1 cellular context compared by ENCODE assay signal in the genomic region with DNA sequence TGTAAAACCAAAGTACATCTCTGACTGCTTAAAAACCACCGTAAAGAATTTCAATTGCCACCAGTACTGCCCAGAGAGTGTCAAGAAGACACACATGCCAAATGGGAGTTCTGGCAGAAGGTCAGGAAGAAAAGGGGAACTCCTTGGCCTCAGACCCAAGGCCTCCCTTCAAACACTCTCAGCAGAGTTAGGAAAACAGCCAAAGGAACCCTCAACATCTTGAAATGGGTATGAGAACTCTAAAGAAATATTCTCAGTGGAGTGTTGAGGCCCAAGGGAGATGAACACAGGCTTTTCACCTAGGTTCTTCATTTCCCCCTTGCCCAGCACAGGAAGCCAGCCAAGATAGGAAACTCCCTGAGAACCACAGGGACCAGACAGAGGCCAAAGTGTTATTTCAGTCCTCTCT.
A peak's percentile ranks its signal among the peaks of the same experiment; 100 is the strongest.
TF ChIP-seq lines count a peak whose summit lies in the region.

No MANE protein-coding gene starts in this region.

TF ChIP-seq in GM12878, 131 proteins besides CTCF, POLR2A, EP300 and RAD21 (continued from another document):
- TF ChIP-seq, protein P1, sequence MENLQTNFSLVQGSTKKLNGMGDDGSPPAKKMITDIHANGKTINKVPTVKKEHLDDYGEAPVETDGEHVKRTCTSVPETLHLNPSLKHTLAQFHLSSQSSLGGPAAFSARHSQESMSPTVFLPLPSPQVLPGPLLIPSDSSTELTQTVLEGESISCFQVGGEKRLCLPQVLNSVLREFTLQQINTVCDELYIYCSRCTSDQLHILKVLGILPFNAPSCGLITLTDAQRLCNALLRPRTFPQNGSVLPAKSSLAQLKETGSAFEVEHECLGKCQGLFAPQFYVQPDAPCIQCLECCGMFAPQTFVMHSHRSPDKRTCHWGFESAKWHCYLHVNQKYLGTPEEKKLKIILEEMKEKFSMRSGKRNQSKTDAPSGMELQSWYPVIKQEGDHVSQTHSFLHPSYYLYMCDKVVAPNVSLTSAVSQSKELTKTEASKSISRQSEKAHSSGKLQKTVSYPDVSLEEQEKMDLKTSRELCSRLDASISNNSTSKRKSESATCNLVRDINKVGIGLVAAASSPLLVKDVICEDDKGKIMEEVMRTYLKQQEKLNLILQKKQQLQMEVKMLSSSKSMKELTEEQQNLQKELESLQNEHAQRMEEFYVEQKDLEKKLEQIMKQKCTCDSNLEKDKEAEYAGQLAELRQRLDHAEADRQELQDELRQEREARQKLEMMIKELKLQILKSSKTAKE (IDR thresholded peaks at IDR 0.05; ENCODE audit: low read depth, poor library complexity, severe bottlenecking), result peak; percentile 45
- TF ChIP-seq IKZF1 (conservative IDR thresholded peaks at IDR 0.05) (peak; percentile 81), MTA2 (IDR thresholded peaks at IDR 0.05; ENCODE audit: low read depth) (peak; percentile 68; the same call in 1 of the 2 replicates), RELA (IDR thresholded peaks at IDR 0.05; ENCODE audit: borderline replicate concordance, partially characterized antibody) (peak; percentile 67), GATAD2B (conservative IDR thresholded peaks at IDR 0.05; ENCODE audit: low read depth) (peak; percentile 99), SMC3 (IDR thresholded peaks at IDR 0.05; ENCODE audit: borderline replicate concordance, low read length) (no peak), ESRRA (IDR thresholded peaks at IDR 0.05; ENCODE audit: low read length) (no peak), POLR2AphosphoS5 (IDR thresholded peaks at IDR 0.05; ENCODE audit: low read length) (no peak), CHD2 (IDR thresholded peaks at IDR 0.05; ENCODE audit: borderline replicate concordance, low read depth, low read length) (no peak), ZNF274 (IDR thresholded peaks at IDR 0.05; ENCODE audit: insufficient read depth, insufficient read length) (no peak), CREM (IDR thresholded peaks at IDR 0.05; ENCODE audit: low read depth) (no peak), RUNX3 (IDR thresholded peaks at IDR 0.05; ENCODE audit: low read length) (peak; percentile 68), SIN3A (IDR thresholded peaks at IDR 0.05; ENCODE audit: low read depth, low read length) (no peak), NFYA (IDR thresholded peaks at IDR 0.05; ENCODE audit: borderline replicate concordance, low read depth, low read length) (no peak), ZNF622 (IDR thresholded peaks at IDR 0.05) (no peak), SUZ12 (IDR thresholded peaks at IDR 0.05; ENCODE audit: unreplicated experiment) (no peak), BCL11A (IDR thresholded peaks at IDR 0.05; ENCODE audit: low read depth, low read length) (peak; percentile 49; the same call in 1 of the 2 replicates), RBBP5 (conservative IDR thresholded peaks at IDR 0.05) (no peak), SIX5 (IDR thresholded peaks at IDR 0.05; ENCODE audit: low read depth, low read length, severe bottlenecking) (no peak), IKZF2 (IDR thresholded peaks at IDR 0.05) (peak; percentile 74 to 82; a peak in 3 of 4 replicates), ZZZ3 (IDR thresholded peaks at IDR 0.05; ENCODE audit: control insufficient read depth, insufficient read length, low read depth) (no peak), SMAD5 (IDR thresholded peaks at IDR 0.05; ENCODE audit: low read depth) (no peak), TBL1XR1 (IDR thresholded peaks at IDR 0.05; ENCODE audit: low read depth, low read length) (no peak), CBX5 (IDR thresholded peaks at IDR 0.05; ENCODE audit: low read depth) (no peak), FOXK2 (IDR thresholded peaks at IDR 0.05) (no peak), SMAD1 (IDR thresholded peaks at IDR 0.05; ENCODE audit: low read depth, partially characterized antibody) (peak; percentile 56), FOXM1 (IDR thresholded peaks at IDR 0.05; ENCODE audit: low read depth, low read length) (no peak), STAT3 (IDR thresholded peaks at IDR 0.05; ENCODE audit: low read depth, low read length) (0 out of 2 replicates have a peak, but pooled peaks have one; percentile 42), CEBPB (IDR thresholded peaks at IDR 0.05; ENCODE audit: borderline replicate concordance in 1 of 2, low read depth in 2 of 2, low read length in 2 of 2) (no peak), YBX1 (IDR thresholded peaks at IDR 0.05) (peak; percentile 74; the same call in 1 of the 2 replicates), ASH2L (IDR thresholded peaks at IDR 0.05; ENCODE audit: borderline replicate concordance, low read depth) (no peak), NR2C1 (IDR thresholded peaks at IDR 0.05) (no peak), NFIC (IDR thresholded peaks at IDR 0.05; ENCODE audit: low read depth, low read length) (peak; percentile 63), CHD1 (IDR thresholded peaks at IDR 0.05; ENCODE audit: low read depth, low read length) (no peak), SPI1 (IDR thresholded peaks at IDR 0.05; ENCODE audit: borderline replicate concordance, insufficient read depth, low read depth, low read length) (peak; percentile 69; the same call in 1 of the 2 replicates), NFXL1 (IDR thresholded peaks at IDR 0.05; ENCODE audit: borderline replicate concordance) (no peak), LARP7 (IDR thresholded peaks at IDR 0.05) (0 out of 2 replicates have a peak, but pooled peaks have one; percentile 33), ZNF207 (IDR thresholded peaks at IDR 0.05; ENCODE audit: borderline replicate concordance) (no peak), NR2F1 (conservative IDR thresholded peaks at IDR 0.05) (peak; percentile 64), MEF2B (IDR thresholded peaks at IDR 0.05; ENCODE audit: partially characterized antibody, poor library complexity, severe bottlenecking) (peak; percentile 99), BHLHE40 (IDR thresholded peaks at IDR 0.05; ENCODE audit: borderline replicate concordance in 1 of 2, low read depth in 2 of 2, low read length in 1 of 2) (no peak), PAX8 (IDR thresholded peaks at IDR 0.05) (no peak), PAX5 (IDR thresholded peaks at IDR 0.05; ENCODE audit: borderline replicate concordance, low read depth, low read length) (no peak), CBX3 (IDR thresholded peaks at IDR 0.05; ENCODE audit: borderline replicate concordance, low read depth) (no peak), RFX5 (IDR thresholded peaks at IDR 0.05; ENCODE audit: low read depth, low read length) (no peak), DPF2 (IDR thresholded peaks at IDR 0.05) (no peak)
- TF ChIP-seq, protein P2, sequence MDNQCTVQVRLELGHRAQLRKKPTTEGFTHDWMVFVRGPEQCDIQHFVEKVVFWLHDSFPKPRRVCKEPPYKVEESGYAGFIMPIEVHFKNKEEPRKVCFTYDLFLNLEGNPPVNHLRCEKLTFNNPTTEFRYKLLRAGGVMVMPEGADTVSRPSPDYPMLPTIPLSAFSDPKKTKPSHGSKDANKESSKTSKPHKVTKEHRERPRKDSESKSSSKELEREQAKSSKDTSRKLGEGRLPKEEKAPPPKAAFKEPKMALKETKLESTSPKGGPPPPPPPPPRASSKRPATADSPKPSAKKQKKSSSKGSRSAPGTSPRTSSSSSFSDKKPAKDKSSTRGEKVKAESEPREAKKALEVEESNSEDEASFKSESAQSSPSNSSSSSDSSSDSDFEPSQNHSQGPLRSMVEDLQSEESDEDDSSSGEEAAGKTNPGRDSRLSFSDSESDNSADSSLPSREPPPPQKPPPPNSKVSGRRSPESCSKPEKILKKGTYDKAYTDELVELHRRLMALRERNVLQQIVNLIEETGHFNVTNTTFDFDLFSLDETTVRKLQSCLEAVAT (IDR thresholded peaks at IDR 0.05), result no peak
- TF ChIP-seq, protein P3, sequence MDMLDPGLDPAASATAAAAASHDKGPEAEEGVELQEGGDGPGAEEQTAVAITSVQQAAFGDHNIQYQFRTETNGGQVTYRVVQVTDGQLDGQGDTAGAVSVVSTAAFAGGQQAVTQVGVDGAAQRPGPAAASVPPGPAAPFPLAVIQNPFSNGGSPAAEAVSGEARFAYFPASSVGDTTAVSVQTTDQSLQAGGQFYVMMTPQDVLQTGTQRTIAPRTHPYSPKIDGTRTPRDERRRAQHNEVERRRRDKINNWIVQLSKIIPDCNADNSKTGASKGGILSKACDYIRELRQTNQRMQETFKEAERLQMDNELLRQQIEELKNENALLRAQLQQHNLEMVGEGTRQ (IDR thresholded peaks at IDR 0.05; ENCODE audit: borderline replicate concordance, low read depth, low read length), result no peak
- TF ChIP-seq, protein P4, sequence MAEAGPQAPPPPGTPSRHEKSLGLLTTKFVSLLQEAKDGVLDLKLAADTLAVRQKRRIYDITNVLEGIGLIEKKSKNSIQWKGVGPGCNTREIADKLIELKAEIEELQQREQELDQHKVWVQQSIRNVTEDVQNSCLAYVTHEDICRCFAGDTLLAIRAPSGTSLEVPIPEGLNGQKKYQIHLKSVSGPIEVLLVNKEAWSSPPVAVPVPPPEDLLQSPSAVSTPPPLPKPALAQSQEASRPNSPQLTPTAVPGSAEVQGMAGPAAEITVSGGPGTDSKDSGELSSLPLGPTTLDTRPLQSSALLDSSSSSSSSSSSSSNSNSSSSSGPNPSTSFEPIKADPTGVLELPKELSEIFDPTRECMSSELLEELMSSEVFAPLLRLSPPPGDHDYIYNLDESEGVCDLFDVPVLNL (IDR thresholded peaks at IDR 0.05; ENCODE audit: low read depth, low read length), result no peak
- TF ChIP-seq, protein P5, sequence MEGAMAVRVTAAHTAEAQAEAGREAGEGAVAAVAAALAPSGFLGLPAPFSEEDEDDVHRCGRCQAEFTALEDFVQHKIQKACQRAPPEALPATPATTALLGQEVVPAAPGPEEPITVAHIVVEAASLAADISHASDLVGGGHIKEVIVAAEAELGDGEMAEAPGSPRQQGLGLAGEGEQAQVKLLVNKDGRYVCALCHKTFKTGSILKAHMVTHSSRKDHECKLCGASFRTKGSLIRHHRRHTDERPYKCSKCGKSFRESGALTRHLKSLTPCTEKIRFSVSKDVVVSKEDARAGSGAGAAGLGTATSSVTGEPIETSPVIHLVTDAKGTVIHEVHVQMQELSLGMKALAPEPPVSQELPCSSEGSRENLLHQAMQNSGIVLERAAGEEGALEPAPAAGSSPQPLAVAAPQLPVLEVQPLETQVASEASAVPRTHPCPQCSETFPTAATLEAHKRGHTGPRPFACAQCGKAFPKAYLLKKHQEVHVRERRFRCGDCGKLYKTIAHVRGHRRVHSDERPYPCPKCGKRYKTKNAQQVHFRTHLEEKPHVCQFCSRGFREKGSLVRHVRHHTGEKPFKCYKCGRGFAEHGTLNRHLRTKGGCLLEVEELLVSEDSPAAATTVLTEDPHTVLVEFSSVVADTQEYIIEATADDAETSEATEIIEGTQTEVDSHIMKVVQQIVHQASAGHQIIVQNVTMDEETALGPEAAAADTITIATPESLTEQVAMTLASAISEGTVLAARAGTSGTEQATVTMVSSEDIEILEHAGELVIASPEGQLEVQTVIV (IDR thresholded peaks at IDR 0.05; ENCODE audit: borderline replicate concordance, partially characterized antibody), result no peak
- TF ChIP-seq, protein P6, sequence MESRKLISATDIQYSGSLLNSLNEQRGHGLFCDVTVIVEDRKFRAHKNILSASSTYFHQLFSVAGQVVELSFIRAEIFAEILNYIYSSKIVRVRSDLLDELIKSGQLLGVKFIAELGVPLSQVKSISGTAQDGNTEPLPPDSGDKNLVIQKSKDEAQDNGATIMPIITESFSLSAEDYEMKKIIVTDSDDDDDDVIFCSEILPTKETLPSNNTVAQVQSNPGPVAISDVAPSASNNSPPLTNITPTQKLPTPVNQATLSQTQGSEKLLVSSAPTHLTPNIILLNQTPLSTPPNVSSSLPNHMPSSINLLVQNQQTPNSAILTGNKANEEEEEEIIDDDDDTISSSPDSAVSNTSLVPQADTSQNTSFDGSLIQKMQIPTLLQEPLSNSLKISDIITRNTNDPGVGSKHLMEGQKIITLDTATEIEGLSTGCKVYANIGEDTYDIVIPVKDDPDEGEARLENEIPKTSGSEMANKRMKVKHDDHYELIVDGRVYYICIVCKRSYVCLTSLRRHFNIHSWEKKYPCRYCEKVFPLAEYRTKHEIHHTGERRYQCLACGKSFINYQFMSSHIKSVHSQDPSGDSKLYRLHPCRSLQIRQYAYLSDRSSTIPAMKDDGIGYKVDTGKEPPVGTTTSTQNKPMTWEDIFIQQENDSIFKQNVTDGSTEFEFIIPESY (IDR thresholded peaks at IDR 0.05), result no peak
- TF ChIP-seq, protein P7, sequence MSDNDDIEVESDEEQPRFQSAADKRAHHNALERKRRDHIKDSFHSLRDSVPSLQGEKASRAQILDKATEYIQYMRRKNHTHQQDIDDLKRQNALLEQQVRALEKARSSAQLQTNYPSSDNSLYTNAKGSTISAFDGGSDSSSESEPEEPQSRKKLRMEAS (IDR thresholded peaks at IDR 0.05; ENCODE audit: low read depth, low read length), result no peak
- TF ChIP-seq, protein P8, sequence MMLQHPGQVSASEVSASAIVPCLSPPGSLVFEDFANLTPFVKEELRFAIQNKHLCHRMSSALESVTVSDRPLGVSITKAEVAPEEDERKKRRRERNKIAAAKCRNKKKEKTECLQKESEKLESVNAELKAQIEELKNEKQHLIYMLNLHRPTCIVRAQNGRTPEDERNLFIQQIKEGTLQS (IDR thresholded peaks at IDR 0.05; ENCODE audit: borderline replicate concordance, extremely low read depth, low read depth, low read length), result no peak
